In the genomic region with DNA sequence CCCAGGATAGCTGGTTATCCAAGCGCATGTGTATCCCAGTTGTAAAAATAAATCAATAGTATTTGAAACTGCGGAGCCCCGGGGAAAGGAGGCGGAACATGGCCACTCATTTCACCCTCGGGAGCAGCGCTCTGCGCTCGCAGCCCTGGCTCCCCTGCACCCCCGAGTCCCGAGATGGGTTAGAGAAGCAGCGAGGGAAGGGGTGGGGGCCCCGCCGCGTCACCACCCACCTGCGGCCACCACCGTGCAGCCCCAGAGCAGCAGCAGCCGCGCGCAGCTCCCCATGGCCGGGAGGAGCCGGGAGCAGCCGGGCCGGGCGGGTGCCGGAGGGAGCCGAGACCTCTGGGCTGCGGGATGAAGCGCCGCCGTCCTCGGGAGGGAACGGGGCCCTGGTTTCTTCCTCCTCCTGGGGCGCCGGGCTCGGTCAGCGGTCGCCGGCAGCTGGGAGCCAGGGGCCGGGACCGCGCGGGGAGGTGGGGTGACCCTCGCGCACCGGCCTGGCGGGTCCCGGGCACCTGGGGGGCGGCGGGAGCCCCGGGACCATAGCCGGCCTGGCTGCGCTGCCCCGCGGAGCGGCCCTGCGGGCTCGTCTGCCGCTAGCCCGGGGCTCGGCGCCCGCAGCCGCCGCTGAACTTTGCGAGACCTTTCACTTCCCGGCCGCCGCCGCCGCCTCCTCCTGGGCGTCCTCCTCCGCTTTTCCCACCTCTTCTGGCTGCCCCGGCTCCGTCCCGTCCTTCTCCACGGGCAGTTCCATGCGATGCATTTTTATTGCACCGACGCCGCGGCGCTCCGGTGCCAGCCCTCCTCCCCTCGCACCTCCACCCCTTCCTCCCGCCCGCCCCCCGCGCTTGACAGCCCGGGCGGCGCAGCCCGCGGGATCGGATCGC, we compare ENCODE assay signal across 8 cellular contexts. TPM values are rescaled to one million over a fixed set of nuclear protein-coding genes. Genes with fewer than 3 reads are reported as not detected.
DNase-seq lines count a peak whose midpoint lies in the region; ATAC-seq and TF ChIP-seq lines count a peak whose summit lies in the region.

A gene (minus strand): TSS at position 740 of the 887 bp plus-strand sequence. CDS start 455 bp downstream, at position 285.

- no peak for TF ChIP-seq CTCF in HFF-Myc (IDR thresholded peaks at IDR 0.05; ENCODE audit: low read depth, low read length, missing control alignments)

- no peaks in the 10 kb centered on the region for H3K36me3 Mint-ChIP-seq in stimulated activated effector memory CD8-positive, alpha-beta T cell treated with anti-CD3 and anti-CD28 coated beads, Interleukin-12 subunit alpha, Interleukin-12 subunit beta, amount 100 ng/mL, for 72 hours

- peaks cover 23% of the 10 kb centered on the region for H3K4me1 Mint-ChIP-seq in stimulated activated effector memory CD8-positive, alpha-beta T cell treated with anti-CD3 and anti-CD28 coated beads, Interleukin-12 subunit alpha, Interleukin-12 subunit beta, amount 100 ng/mL, for 72 hours

- peak within 1 kb of the TSS; percentile 55 for H3K4me3 ChIP-seq in HFF-Myc (replicated peaks; ENCODE audit: low read depth, low read length)

- peak within 1 kb of the TSS; percentile 78 for H3K4me3 Mint-ChIP-seq in stimulated activated effector memory CD8-positive, alpha-beta T cell treated with anti-CD3 and anti-CD28 coated beads, Interleukin-12 subunit alpha, Interleukin-12 subunit beta, amount 100 ng/mL, for 72 hours

- DNase-seq in Daoy (ENCODE audit: low read depth) (peak; percentile 75), HFF-Myc (ENCODE audit: extremely low read depth, low read depth) (no peak), cerebellum (ENCODE audit: low spot score) (no peak), left kidney (ENCODE audit: low read depth, low spot score) (peak; percentile 74), NCI-H774 (lab: John Stamatoyannopoulos, UW) (no peak), NAMALWA (ENCODE audit: low spot score) (no peak)
- DNase-seq in stimulated activated effector memory CD8-positive, alpha-beta T cell treated with anti-CD3 and anti-CD28 coated beads, Interleukin-12 subunit alpha, Interleukin-12 subunit beta, amount 100 ng/mL, for 72 hours (ENCODE audit: low spot score in 2 of 2), result peak; percentile 21 to 56

- peak within 1 kb of the TSS; percentile 50 for H3K27ac Mint-ChIP-seq in stimulated activated effector memory CD8-positive, alpha-beta T cell treated with anti-CD3 and anti-CD28 coated beads, Interleukin-12 subunit alpha, Interleukin-12 subunit beta, amount 100 ng/mL, for 72 hours

- ATAC-seq in SK-N-SH treated with all-trans-retinoic acid at 6 μM for 48 hours, result peak; percentile 71
- peak; percentile 68 for ATAC-seq in stimulated activated effector memory CD8-positive, alpha-beta T cell treated with anti-CD3 and anti-CD28 coated beads, Interleukin-12 subunit alpha, Interleukin-12 subunit beta, amount 100 ng/mL, for 72 hours

- H3K9me3 Mint-ChIP-seq in stimulated activated effector memory CD8-positive, alpha-beta T cell treated with anti-CD3 and anti-CD28 coated beads, Interleukin-12 subunit alpha, Interleukin-12 subunit beta, amount 100 ng/mL, for 72 hours, result no peaks in the 10 kb centered on the region

TF ChIP-seq in SK-N-SH treated with all-trans-retinoic acid at 6 μM for 48 hours, 23 proteins besides CTCF, POLR2A, EP300 and RAD21:
- no peak for TF ChIP-seq SNAI2 (CRISPR knock-in tag; IDR thresholded peaks at IDR 0.05)
- TF ChIP-seq, protein P1, sequence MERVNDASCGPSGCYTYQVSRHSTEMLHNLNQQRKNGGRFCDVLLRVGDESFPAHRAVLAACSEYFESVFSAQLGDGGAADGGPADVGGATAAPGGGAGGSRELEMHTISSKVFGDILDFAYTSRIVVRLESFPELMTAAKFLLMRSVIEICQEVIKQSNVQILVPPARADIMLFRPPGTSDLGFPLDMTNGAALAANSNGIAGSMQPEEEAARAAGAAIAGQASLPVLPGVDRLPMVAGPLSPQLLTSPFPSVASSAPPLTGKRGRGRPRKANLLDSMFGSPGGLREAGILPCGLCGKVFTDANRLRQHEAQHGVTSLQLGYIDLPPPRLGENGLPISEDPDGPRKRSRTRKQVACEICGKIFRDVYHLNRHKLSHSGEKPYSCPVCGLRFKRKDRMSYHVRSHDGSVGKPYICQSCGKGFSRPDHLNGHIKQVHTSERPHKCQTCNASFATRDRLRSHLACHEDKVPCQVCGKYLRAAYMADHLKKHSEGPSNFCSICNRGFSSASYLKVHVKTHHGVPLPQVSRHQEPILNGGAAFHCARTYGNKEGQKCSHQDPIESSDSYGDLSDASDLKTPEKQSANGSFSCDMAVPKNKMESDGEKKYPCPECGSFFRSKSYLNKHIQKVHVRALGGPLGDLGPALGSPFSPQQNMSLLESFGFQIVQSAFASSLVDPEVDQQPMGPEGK (CRISPR knock-in tag; IDR thresholded peaks at IDR 0.05; ENCODE audit: borderline replicate concordance), result no peak
- TF ChIP-seq, protein P2, sequence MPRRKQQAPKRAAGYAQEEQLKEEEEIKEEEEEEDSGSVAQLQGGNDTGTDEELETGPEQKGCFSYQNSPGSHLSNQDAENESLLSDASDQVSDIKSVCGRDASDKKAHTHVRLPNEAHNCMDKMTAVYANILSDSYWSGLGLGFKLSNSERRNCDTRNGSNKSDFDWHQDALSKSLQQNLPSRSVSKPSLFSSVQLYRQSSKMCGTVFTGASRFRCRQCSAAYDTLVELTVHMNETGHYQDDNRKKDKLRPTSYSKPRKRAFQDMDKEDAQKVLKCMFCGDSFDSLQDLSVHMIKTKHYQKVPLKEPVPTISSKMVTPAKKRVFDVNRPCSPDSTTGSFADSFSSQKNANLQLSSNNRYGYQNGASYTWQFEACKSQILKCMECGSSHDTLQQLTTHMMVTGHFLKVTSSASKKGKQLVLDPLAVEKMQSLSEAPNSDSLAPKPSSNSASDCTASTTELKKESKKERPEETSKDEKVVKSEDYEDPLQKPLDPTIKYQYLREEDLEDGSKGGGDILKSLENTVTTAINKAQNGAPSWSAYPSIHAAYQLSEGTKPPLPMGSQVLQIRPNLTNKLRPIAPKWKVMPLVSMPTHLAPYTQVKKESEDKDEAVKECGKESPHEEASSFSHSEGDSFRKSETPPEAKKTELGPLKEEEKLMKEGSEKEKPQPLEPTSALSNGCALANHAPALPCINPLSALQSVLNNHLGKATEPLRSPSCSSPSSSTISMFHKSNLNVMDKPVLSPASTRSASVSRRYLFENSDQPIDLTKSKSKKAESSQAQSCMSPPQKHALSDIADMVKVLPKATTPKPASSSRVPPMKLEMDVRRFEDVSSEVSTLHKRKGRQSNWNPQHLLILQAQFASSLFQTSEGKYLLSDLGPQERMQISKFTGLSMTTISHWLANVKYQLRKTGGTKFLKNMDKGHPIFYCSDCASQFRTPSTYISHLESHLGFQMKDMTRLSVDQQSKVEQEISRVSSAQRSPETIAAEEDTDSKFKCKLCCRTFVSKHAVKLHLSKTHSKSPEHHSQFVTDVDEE (CRISPR knock-in tag; IDR thresholded peaks at IDR 0.05), result no peak
- TF ChIP-seq, protein P3, sequence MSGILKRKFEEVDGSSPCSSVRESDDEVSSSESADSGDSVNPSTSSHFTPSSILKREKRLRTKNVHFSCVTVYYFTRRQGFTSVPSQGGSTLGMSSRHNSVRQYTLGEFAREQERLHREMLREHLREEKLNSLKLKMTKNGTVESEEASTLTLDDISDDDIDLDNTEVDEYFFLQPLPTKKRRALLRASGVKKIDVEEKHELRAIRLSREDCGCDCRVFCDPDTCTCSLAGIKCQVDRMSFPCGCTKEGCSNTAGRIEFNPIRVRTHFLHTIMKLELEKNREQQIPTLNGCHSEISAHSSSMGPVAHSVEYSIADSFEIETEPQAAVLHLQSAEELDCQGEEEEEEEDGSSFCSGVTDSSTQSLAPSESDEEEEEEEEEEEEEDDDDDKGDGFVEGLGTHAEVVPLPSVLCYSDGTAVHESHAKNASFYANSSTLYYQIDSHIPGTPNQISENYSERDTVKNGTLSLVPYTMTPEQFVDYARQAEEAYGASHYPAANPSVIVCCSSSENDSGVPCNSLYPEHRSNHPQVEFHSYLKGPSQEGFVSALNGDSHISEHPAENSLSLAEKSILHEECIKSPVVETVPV (CRISPR knock-in tag; IDR thresholded peaks at IDR 0.05), result no peak
- TF ChIP-seq, protein P4, sequence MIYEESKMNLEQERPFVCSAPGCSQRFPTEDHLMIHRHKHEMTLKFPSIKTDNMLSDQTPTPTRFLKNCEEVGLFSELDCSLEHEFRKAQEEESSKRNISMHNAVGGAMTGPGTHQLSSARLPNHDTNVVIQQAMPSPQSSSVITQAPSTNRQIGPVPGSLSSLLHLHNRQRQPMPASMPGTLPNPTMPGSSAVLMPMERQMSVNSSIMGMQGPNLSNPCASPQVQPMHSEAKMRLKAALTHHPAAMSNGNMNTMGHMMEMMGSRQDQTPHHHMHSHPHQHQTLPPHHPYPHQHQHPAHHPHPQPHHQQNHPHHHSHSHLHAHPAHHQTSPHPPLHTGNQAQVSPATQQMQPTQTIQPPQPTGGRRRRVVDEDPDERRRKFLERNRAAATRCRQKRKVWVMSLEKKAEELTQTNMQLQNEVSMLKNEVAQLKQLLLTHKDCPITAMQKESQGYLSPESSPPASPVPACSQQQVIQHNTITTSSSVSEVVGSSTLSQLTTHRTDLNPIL (CRISPR knock-in tag; IDR thresholded peaks at IDR 0.05; ENCODE audit: low read depth), result no peak
- no peak for TF ChIP-seq ZFP30 (CRISPR knock-in tag; IDR thresholded peaks at IDR 0.05)
TF ChIP-seq in SK-N-SH treated with all-trans-retinoic acid at 6 μM for 48 hours: peak in this region for 0.

RNA-seq across cellular contexts. Expression of the gene that starts here (rescaled TPM):
- total RNA-seq in Daoy (2014; rRNA removed; shearing (Covaris generic)), result 36.5 and 41.3 TPM in 2 replicates
- total RNA-seq in cerebellum, result 10.9 TPM

Comparison
In these comparisons a context has a peak if more than half of its experiments do, and no peak if none do; other contexts are left out.
1. DNase-seq: peak in Daoy (single experiment), left kidney (single experiment) and stimulated activated effector memory CD8-positive, alpha-beta T cell treated with anti-CD3 and anti-CD28 coated beads, Interleukin-12 subunit alpha, Interleukin-12 subunit beta, amount 100 ng/mL, for 72 hours (2 of 2); none in HFF-Myc (single experiment), cerebellum (single experiment), NCI-H774 (single experiment) and NAMALWA (single experiment).